8 cellular contexts compared by ENCODE assay signal in genomic region chr2:97645700-97646629, GRCh38. TPM values are rescaled to one million over a fixed set of nuclear protein-coding genes. Genes with fewer than 3 reads are reported as not detected.
A peak's percentile ranks its signal among the peaks of the same experiment; 100 is the strongest.
DNase-seq lines count a peak whose midpoint lies in the region; ATAC-seq, FAIRE-seq and TF ChIP-seq lines count a peak whose summit lies in the region.

COX5B (plus strand) TSS chr2:97646062; CDS start chr2:97646087, 25 bp downstream.

- no peaks in the 10 kb centered on the region for H3K9me3 Mint-ChIP-seq in T-cell
- H3K9me3 Mint-ChIP-seq in type B pancreatic cell, result no peaks in the 10 kb centered on the region

- 1% methylated on average over 63 of the region's 63 CpGs for WGBS in adipose tissue, 3 donors

- POLR2A ChIA-PET in T-cell (lab: Charles Lee), result interaction anchor here (0.9 to 2.6 kb wide), 5 partner anchors 11 to 18 kb away, joined by 3 to 45 read pairs (median 3); partner anchors contain the start of gene ACTR1B (in 2 of the 2)

- ATAC-seq in HG02840 (IDR thresholded peaks at IDR 0.05; ENCODE audit: low FRiP score, unreplicated experiment) (peak; percentile 93), T-cell (replicated peaks in 1 of 4) (peak; percentile 96 to 99 (median 98))

- H3K27ac ChIP-seq in adipose tissue (ENCODE audit: low read depth, low read length), result peak within 1 kb of the TSS; percentile 89

- H3K4me1 Mint-ChIP-seq in T-cell, result peaks cover 20 to 33% (median 24%) of the 10 kb centered on the region in 3 donors
- H3K4me1 Mint-ChIP-seq in type B pancreatic cell (ENCODE audit: unreplicated experiment), result peaks cover 11% of the 10 kb centered on the region

- FAIRE-seq in GM12891 (lab: Jason Lieb, UNC), result peak; percentile 87

- CTCF ChIA-PET in T-cell (lab: Charles Lee), result interaction anchor here (0.6 to 4.2 kb wide), 12 partner anchors 15 to 1146 kb away, joined by 3 to 38 read pairs (median 4); partner anchors contain the start of genes ACTR1B (in 1 of the 2) and ZAP70 (in 1 of the 2)

- H3K27me3 Mint-ChIP-seq in T-cell, result no peaks in the 10 kb centered on the region
- H3K27me3 Mint-ChIP-seq in type B pancreatic cell, result no peaks in the 10 kb centered on the region

- intact Hi-C loops in cardiac septum (cut with DNase I), result loop anchor here (1.0 to 10.0 kb wide), 3 partner anchors 16 to 1581 kb away; no protein-coding TSS in a partner anchor

- H3K36me3 Mint-ChIP-seq in T-cell (peaks cover 26% of the 10 kb centered on the region), type B pancreatic cell (peaks cover 24% of the 10 kb centered on the region)

- H3K4me3 Mint-ChIP-seq in T-cell (peak within 1 kb of the TSS; percentile 90 to 93 (median 93)), type B pancreatic cell (peak within 1 kb of the TSS; percentile 97)

- H3K27ac Mint-ChIP-seq in T-cell (peak within 1 kb of the TSS; percentile 98), type B pancreatic cell (peak within 1 kb of the TSS; percentile 95)

- peak; percentile 93 for TF ChIP-seq POLR2A in GM12891 (IDR thresholded peaks at IDR 0.05; ENCODE audit: low read depth, low read length)

- DNase-seq in GM12891 (ENCODE audit: insufficient read length, low spot score) (peak; percentile 98), NCI-H1436 treated with DMSO at 0.1 percent for 48 hours (lab: John Stamatoyannopoulos, UW) (peak; percentile 82), T-cell (peak; percentile 94 to 99 (median 98)), cardiac septum (ENCODE audit: low spot score) (peak; percentile 100), pons (ENCODE audit: low spot score) (peak; percentile 99), type B pancreatic cell (ENCODE audit: extremely low spot score, unreplicated experiment) (peak; percentile 99)

- TF ChIP-seq CTCF in type B pancreatic cell (conservative IDR thresholded peaks at IDR 0.05), result no peak

TF ChIP-seq in GM12891, 5 proteins besides CTCF, POLR2A, EP300 and RAD21:
- TF ChIP-seq POU2F2 (IDR thresholded peaks at IDR 0.05; ENCODE audit: low read depth, low read length) (no peak), TAF1 (IDR thresholded peaks at IDR 0.05; ENCODE audit: low read depth, low read length) (peak; percentile 99), SPI1 (IDR thresholded peaks at IDR 0.05; ENCODE audit: low read depth, low read length) (peak; percentile 54), POLR2AphosphoS5 (IDR thresholded peaks at IDR 0.05; ENCODE audit: low read depth, low read length) (peak; percentile 92)

RNA-seq across cellular contexts. Expression of gene COX5B, which starts in this region (rescaled TPM):
- polyA plus RNA-seq in GM12891 (2012; ENCODE audit: low read depth, missing spikeins), result 373 TPM
- total RNA-seq in T-cell, result 100 to 1,000 TPM; 108 to 142 (median 119) TPM
- 100 to 1,000 TPM; 192 to 501 (median 281) TPM for polyA plus RNA-seq in adipose tissue
- total RNA-seq in cardiac septum, result 992 TPM
- 244 and 332 TPM in 2 replicates for total RNA-seq in type B pancreatic cell (ENCODE audit: low replicate concordance)

Comparison
In these comparisons a context has a peak if more than half of its experiments do, and no peak if none do; other contexts are left out.
1. Peak in every context shown above with its lines: DNase-seq, ATAC-seq and H3K27ac ChIP-seq.